In genomic region chr19:2474232-2475017, GRCh38 we compare ENCODE assay signal across 1 cellular context.
TF ChIP-seq lines count a peak whose summit lies in the region.

No MANE protein-coding gene starts in this region.

TF ChIP-seq in GM12878, 131 proteins besides CTCF, POLR2A, EP300 and RAD21 (continues in another document):
- TF ChIP-seq, protein P1, sequence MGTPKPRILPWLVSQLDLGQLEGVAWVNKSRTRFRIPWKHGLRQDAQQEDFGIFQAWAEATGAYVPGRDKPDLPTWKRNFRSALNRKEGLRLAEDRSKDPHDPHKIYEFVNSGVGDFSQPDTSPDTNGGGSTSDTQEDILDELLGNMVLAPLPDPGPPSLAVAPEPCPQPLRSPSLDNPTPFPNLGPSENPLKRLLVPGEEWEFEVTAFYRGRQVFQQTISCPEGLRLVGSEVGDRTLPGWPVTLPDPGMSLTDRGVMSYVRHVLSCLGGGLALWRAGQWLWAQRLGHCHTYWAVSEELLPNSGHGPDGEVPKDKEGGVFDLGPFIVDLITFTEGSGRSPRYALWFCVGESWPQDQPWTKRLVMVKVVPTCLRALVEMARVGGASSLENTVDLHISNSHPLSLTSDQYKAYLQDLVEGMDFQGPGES (IDR thresholded peaks at IDR 0.05) = 0 out of 2 replicates have a peak, but pooled peaks have one; percentile 11
- TF ChIP-seq YY1 (IDR thresholded peaks at IDR 0.05; ENCODE audit: low read depth, low read length) (peak; percentile 83), CREM (IDR thresholded peaks at IDR 0.05; ENCODE audit: low read depth) (peak; percentile 60), CBFB (IDR thresholded peaks at IDR 0.05; ENCODE audit: low read depth) (peak; percentile 39; the same call in 1 of the 2 replicates), SUPT20H (IDR thresholded peaks at IDR 0.05; ENCODE audit: borderline replicate concordance, control insufficient read depth, low read depth, low read length) (no peak), IRF4 (IDR thresholded peaks at IDR 0.05; ENCODE audit: low read depth, low read length) (0 out of 2 replicates have a peak, but pooled peaks have one; percentile 20), RUNX3 (IDR thresholded peaks at IDR 0.05; ENCODE audit: low read length) (peak; percentile 47; the same call in 1 of the 2 replicates), SIN3A (IDR thresholded peaks at IDR 0.05; ENCODE audit: low read depth, low read length) (no peak), NBN (IDR thresholded peaks at IDR 0.05) (peak; percentile 63; the same call in 1 of the 2 replicates), ZNF217 (IDR thresholded peaks at IDR 0.05) (peak; percentile 60; the same call in 1 of the 2 replicates), ZNF274 (IDR thresholded peaks at IDR 0.05; ENCODE audit: insufficient read depth, insufficient read length) (no peak), CBX3 (IDR thresholded peaks at IDR 0.05; ENCODE audit: borderline replicate concordance, low read depth) (no peak), SP1 (IDR thresholded peaks at IDR 0.05; ENCODE audit: low read depth, low read length) (peak; percentile 42), BHLHE40 (IDR thresholded peaks at IDR 0.05; ENCODE audit: borderline replicate concordance in 1 of 2, low read depth in 2 of 2, low read length in 1 of 2) (peak; percentile 70 to 82; a peak in 3 of 4 replicates), SMC3 (IDR thresholded peaks at IDR 0.05; ENCODE audit: borderline replicate concordance, low read length) (peak; percentile 98), SMAD1 (IDR thresholded peaks at IDR 0.05; ENCODE audit: low read depth, partially characterized antibody) (no peak), SMARCA5 (IDR thresholded peaks at IDR 0.05) (peak; percentile 98), PKNOX1 (IDR thresholded peaks at IDR 0.05) (no peak), NRF1 (conservative IDR thresholded peaks at IDR 0.05; ENCODE audit: low read depth, low read length) (no peak), GATAD2B (conservative IDR thresholded peaks at IDR 0.05; ENCODE audit: low read depth) (peak; percentile 98), LARP7 (IDR thresholded peaks at IDR 0.05) (peak; percentile 55; the same call in 1 of the 2 replicates), NFXL1 (IDR thresholded peaks at IDR 0.05; ENCODE audit: borderline replicate concordance) (no peak), PBX3 (IDR thresholded peaks at IDR 0.05; ENCODE audit: insufficient replicate concordance, low read depth, low read length) (no peak), DPF2 (IDR thresholded peaks at IDR 0.05) (peak; percentile 87), ATF7 (IDR thresholded peaks at IDR 0.05; ENCODE audit: low read depth) (0 out of 2 replicates have a peak, but pooled peaks have one; percentile 10), FOS (IDR thresholded peaks at IDR 0.05; ENCODE audit: borderline replicate concordance, extremely low read depth, insufficient read length) (no peak), ZNF384 (IDR thresholded peaks at IDR 0.05; ENCODE audit: borderline replicate concordance, low read depth, low read length) (no peak), ZNF687 (IDR thresholded peaks at IDR 0.05) (peak; percentile 31; the same call in 1 of the 2 replicates), SPI1 (IDR thresholded peaks at IDR 0.05; ENCODE audit: borderline replicate concordance, insufficient read depth, low read depth, low read length) (no peak), MAX (IDR thresholded peaks at IDR 0.05; ENCODE audit: low read depth, low read length) (0 out of 2 replicates have a peak, but pooled peaks have one; percentile 1), TCF3 (IDR thresholded peaks at IDR 0.05; ENCODE audit: borderline replicate concordance, insufficient read depth, low read depth, low read length) (peak; percentile 49), HDGF (IDR thresholded peaks at IDR 0.05) (no peak), SREBF1 (IDR thresholded peaks at IDR 0.05; ENCODE audit: low read length) (no peak), MXI1 (IDR thresholded peaks at IDR 0.05; ENCODE audit: low read depth, low read length) (no peak), WRNIP1 (IDR thresholded peaks at IDR 0.05; ENCODE audit: borderline replicate concordance, low read depth, low read length) (no peak), RELA (IDR thresholded peaks at IDR 0.05; ENCODE audit: borderline replicate concordance, partially characterized antibody) (peak; percentile 75), PAX5 (IDR thresholded peaks at IDR 0.05; ENCODE audit: borderline replicate concordance, low read depth, low read length) (peak; percentile 21; the same call in 1 of the 2 replicates)
- TF ChIP-seq, protein P2, sequence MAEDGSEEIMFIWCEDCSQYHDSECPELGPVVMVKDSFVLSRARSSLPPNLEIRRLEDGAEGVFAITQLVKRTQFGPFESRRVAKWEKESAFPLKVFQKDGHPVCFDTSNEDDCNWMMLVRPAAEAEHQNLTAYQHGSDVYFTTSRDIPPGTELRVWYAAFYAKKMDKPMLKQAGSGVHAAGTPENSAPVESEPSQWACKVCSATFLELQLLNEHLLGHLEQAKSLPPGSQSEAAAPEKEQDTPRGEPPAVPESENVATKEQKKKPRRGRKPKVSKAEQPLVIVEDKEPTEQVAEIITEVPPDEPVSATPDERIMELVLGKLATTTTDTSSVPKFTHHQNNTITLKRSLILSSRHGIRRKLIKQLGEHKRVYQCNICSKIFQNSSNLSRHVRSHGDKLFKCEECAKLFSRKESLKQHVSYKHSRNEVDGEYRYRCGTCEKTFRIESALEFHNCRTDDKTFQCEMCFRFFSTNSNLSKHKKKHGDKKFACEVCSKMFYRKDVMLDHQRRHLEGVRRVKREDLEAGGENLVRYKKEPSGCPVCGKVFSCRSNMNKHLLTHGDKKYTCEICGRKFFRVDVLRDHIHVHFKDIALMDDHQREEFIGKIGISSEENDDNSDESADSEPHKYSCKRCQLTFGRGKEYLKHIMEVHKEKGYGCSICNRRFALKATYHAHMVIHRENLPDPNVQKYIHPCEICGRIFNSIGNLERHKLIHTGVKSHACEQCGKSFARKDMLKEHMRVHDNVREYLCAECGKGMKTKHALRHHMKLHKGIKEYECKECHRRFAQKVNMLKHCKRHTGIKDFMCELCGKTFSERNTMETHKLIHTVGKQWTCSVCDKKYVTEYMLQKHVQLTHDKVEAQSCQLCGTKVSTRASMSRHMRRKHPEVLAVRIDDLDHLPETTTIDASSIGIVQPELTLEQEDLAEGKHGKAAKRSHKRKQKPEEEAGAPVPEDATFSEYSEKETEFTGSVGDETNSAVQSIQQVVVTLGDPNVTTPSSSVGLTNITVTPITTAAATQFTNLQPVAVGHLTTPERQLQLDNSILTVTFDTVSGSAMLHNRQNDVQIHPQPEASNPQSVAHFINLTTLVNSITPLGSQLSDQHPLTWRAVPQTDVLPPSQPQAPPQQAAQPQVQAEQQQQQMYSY (CRISPR knock-in tag; IDR thresholded peaks at IDR 0.05) = no peak
- TF ChIP-seq, protein P3, sequence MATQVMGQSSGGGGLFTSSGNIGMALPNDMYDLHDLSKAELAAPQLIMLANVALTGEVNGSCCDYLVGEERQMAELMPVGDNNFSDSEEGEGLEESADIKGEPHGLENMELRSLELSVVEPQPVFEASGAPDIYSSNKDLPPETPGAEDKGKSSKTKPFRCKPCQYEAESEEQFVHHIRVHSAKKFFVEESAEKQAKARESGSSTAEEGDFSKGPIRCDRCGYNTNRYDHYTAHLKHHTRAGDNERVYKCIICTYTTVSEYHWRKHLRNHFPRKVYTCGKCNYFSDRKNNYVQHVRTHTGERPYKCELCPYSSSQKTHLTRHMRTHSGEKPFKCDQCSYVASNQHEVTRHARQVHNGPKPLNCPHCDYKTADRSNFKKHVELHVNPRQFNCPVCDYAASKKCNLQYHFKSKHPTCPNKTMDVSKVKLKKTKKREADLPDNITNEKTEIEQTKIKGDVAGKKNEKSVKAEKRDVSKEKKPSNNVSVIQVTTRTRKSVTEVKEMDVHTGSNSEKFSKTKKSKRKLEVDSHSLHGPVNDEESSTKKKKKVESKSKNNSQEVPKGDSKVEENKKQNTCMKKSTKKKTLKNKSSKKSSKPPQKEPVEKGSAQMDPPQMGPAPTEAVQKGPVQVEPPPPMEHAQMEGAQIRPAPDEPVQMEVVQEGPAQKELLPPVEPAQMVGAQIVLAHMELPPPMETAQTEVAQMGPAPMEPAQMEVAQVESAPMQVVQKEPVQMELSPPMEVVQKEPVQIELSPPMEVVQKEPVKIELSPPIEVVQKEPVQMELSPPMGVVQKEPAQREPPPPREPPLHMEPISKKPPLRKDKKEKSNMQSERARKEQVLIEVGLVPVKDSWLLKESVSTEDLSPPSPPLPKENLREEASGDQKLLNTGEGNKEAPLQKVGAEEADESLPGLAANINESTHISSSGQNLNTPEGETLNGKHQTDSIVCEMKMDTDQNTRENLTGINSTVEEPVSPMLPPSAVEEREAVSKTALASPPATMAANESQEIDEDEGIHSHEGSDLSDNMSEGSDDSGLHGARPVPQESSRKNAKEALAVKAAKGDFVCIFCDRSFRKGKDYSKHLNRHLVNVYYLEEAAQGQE (IDR thresholded peaks at IDR 0.05; ENCODE audit: low read depth, low read length) = no peak
- TF ChIP-seq, protein P4, sequence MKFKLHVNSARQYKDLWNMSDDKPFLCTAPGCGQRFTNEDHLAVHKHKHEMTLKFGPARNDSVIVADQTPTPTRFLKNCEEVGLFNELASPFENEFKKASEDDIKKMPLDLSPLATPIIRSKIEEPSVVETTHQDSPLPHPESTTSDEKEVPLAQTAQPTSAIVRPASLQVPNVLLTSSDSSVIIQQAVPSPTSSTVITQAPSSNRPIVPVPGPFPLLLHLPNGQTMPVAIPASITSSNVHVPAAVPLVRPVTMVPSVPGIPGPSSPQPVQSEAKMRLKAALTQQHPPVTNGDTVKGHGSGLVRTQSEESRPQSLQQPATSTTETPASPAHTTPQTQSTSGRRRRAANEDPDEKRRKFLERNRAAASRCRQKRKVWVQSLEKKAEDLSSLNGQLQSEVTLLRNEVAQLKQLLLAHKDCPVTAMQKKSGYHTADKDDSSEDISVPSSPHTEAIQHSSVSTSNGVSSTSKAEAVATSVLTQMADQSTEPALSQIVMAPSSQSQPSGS (IDR thresholded peaks at IDR 0.05; ENCODE audit: low read length) = no peak
- TF ChIP-seq, protein P5, sequence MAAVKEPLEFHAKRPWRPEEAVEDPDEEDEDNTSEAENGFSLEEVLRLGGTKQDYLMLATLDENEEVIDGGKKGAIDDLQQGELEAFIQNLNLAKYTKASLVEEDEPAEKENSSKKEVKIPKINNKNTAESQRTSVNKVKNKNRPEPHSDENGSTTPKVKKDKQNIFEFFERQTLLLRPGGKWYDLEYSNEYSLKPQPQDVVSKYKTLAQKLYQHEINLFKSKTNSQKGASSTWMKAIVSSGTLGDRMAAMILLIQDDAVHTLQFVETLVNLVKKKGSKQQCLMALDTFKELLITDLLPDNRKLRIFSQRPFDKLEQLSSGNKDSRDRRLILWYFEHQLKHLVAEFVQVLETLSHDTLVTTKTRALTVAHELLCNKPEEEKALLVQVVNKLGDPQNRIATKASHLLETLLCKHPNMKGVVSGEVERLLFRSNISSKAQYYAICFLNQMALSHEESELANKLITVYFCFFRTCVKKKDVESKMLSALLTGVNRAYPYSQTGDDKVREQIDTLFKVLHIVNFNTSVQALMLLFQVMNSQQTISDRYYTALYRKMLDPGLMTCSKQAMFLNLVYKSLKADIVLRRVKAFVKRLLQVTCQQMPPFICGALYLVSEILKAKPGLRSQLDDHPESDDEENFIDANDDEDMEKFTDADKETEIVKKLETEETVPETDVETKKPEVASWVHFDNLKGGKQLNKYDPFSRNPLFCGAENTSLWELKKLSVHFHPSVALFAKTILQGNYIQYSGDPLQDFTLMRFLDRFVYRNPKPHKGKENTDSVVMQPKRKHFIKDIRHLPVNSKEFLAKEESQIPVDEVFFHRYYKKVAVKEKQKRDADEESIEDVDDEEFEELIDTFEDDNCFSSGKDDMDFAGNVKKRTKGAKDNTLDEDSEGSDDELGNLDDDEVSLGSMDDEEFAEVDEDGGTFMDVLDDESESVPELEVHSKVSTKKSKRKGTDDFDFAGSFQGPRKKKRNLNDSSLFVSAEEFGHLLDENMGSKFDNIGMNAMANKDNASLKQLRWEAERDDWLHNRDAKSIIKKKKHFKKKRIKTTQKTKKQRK (IDR thresholded peaks at IDR 0.05; ENCODE audit: low read depth, low read length) = no peak
